Comparison of ENCODE assay signal across 1 cellular context in genomic region chr6:26216015-26216885, GRCh38.
A peak's percentile ranks its signal among the peaks of the same experiment; 100 is the strongest.
TF ChIP-seq lines count a peak whose summit lies in the region.

No MANE protein-coding gene starts in this region.

TF ChIP-seq in HepG2, 621 proteins besides CTCF, POLR2A, EP300 and RAD21 (continued from another document and continues in another):
- TF ChIP-seq ZZZ3 (CRISPR knock-in tag; IDR thresholded peaks at IDR 0.05; ENCODE audit: borderline replicate concordance) (no peak; the same call in 1 of the 2 replicates), ZNF30 (CRISPR knock-in tag; IDR thresholded peaks at IDR 0.05) (no peak), ZNF710 (CRISPR knock-in tag; IDR thresholded peaks at IDR 0.05; ENCODE audit: borderline replicate concordance) (no peak; the same call in 1 of the 2 replicates), AKAP8 (CRISPR knock-in tag; IDR thresholded peaks at IDR 0.05) (peak; percentile 53; the same call in 1 of the 2 replicates), ZNF431 (CRISPR knock-in tag; IDR thresholded peaks at IDR 0.05; ENCODE audit: borderline replicate concordance, low read depth) (no peak; the same call in 1 of the 2 replicates), ZMAT5 (CRISPR knock-in tag; IDR thresholded peaks at IDR 0.05; ENCODE audit: borderline replicate concordance, low read depth) (no peak), MLX (CRISPR knock-in tag; IDR thresholded peaks at IDR 0.05) (peak; percentile 18; the same call in 1 of the 2 replicates), SIX1 (CRISPR knock-in tag; IDR thresholded peaks at IDR 0.05; ENCODE audit: borderline replicate concordance) (peak; percentile 22; the same call in 1 of the 2 replicates), ZNF292 (CRISPR knock-in tag; IDR thresholded peaks at IDR 0.05; ENCODE audit: borderline replicate concordance, low read depth) (no peak), GFI1 (CRISPR knock-in tag; IDR thresholded peaks at IDR 0.05; ENCODE audit: borderline replicate concordance) (no peak), USF2 (IDR thresholded peaks at IDR 0.05; ENCODE audit: low read depth, low read length) (no peak), USF2 (CRISPR knock-in tag; IDR thresholded peaks at IDR 0.05; ENCODE audit: borderline replicate concordance) (no peak), HNRNPK (IDR thresholded peaks at IDR 0.05; ENCODE audit: low read depth, low read length, poor library complexity, severe bottlenecking) (no peak), MED1 (CRISPR knock-in tag; IDR thresholded peaks at IDR 0.05) (peak; percentile 72; the same call in 1 of the 2 replicates), MTERF4 (CRISPR knock-in tag; IDR thresholded peaks at IDR 0.05) (peak; percentile 59; the same call in 1 of the 2 replicates), ZNF264 (CRISPR knock-in tag; IDR thresholded peaks at IDR 0.05) (0 out of 2 replicates have a peak, but pooled peaks have one; percentile 19), U2AF1 (optimal IDR thresholded peaks at IDR 0.05; ENCODE audit: low read depth, low read length) (peak; percentile 6), SSRP1 (CRISPR knock-in tag; IDR thresholded peaks at IDR 0.05) (peak; percentile 90; the same call in 1 of the 2 replicates), NFKB2 (CRISPR knock-in tag; IDR thresholded peaks at IDR 0.05; ENCODE audit: borderline replicate concordance) (peak; percentile 68; the same call in 1 of the 2 replicates), ATF3 (CRISPR knock-in tag; IDR thresholded peaks at IDR 0.05) (no peak; the same call in 1 of the 2 replicates), ZNF574 (CRISPR knock-in tag; IDR thresholded peaks at IDR 0.05) (peak; percentile 61), ZNF777 (CRISPR knock-in tag; IDR thresholded peaks at IDR 0.05) (0 out of 2 replicates have a peak, but pooled peaks have one; percentile 24), RNF219 (CRISPR knock-in tag; IDR thresholded peaks at IDR 0.05) (peak; percentile 62; the same call in 1 of the 2 replicates), YEATS2 (CRISPR knock-in tag; IDR thresholded peaks at IDR 0.05; ENCODE audit: borderline replicate concordance) (no peak), HNRNPL (IDR thresholded peaks at IDR 0.05; ENCODE audit: low read depth, low read length) (0 out of 2 replicates have a peak, but pooled peaks have one; percentile 50), FOXO1 (CRISPR knock-in tag; IDR thresholded peaks at IDR 0.05) (peak; percentile 48), ZNF782 (CRISPR knock-in tag; IDR thresholded peaks at IDR 0.05; ENCODE audit: borderline replicate concordance) (no peak), DZIP1 (CRISPR knock-in tag; IDR thresholded peaks at IDR 0.05) (no peak), ZNF644 (CRISPR knock-in tag; IDR thresholded peaks at IDR 0.05; ENCODE audit: low read depth) (no peak), ZSCAN30 (CRISPR knock-in tag; IDR thresholded peaks at IDR 0.05) (0 out of 2 replicates have a peak, but pooled peaks have one; percentile 23), MXD1 (CRISPR knock-in tag; IDR thresholded peaks at IDR 0.05) (peak; percentile 34; the same call in 1 of the 2 replicates), BRCA1 (CRISPR knock-in tag; IDR thresholded peaks at IDR 0.05) (no peak; the same call in 1 of the 2 replicates), ATM (IDR thresholded peaks at IDR 0.05; ENCODE audit: borderline replicate concordance) (no peak), HMGXB4 (CRISPR knock-in tag; IDR thresholded peaks at IDR 0.05; ENCODE audit: borderline replicate concordance in 1 of 2, low read depth in 1 of 2) (peak in 1 of 2 experiments; percentile 29; a peak in 1 of 4 replicates), ZNF562 (CRISPR knock-in tag; IDR thresholded peaks at IDR 0.05; ENCODE audit: borderline replicate concordance) (no peak), ZNF572 (CRISPR knock-in tag; IDR thresholded peaks at IDR 0.05) (no peak), ZNF207 (IDR thresholded peaks at IDR 0.05; ENCODE audit: borderline replicate concordance) (no peak), PBX3 (CRISPR knock-in tag; IDR thresholded peaks at IDR 0.05; ENCODE audit: borderline replicate concordance) (no peak), KAT8 (CRISPR knock-in tag; IDR thresholded peaks at IDR 0.05) (no peak; the same call in none of the 2 replicates), ZNF432 (CRISPR knock-in tag; IDR thresholded peaks at IDR 0.05; ENCODE audit: borderline replicate concordance) (0 out of 2 replicates have a peak, but pooled peaks have one; percentile 29)
